Comparison of ENCODE assay signal across 24 cellular contexts in genomic region chr19:35946203-35946602, GRCh38. TPM values are rescaled to one million over a fixed set of nuclear protein-coding genes. Genes with fewer than 3 reads are reported as not detected.
DNase-seq lines count a peak whose midpoint lies in the region; ATAC-seq, FAIRE-seq and TF ChIP-seq lines count a peak whose summit lies in the region.
"Had no signal": no experiment of that assay in that cellular context is flagged by ENCODE, and none has a peak within 500 bp of the region (broad histone marks: within the 10 kb centered on the region; RNA-seq: fewer than 3 reads in every experiment).

No MANE protein-coding gene starts in this region.

- no peak overlapping the region for H2AFZ ChIP-seq in HepG2 (ENCODE audit: low read length)
- no peak overlapping the region for H2AFZ ChIP-seq in OCI-LY7 (ENCODE audit: low read length)

- H3K4me1 ChIP-seq in HepG2 (ENCODE audit: insufficient read depth, low read length) (peaks cover 9% of the 10 kb centered on the region), right lobe of liver (peaks cover 0 to 5% (median 0%) of the 10 kb centered on the region in 4 donors), A673 (ENCODE audit: insufficient read depth, low read length, poor library complexity, severe bottlenecking) (no peaks in the 10 kb centered on the region), OCI-LY7 (ENCODE audit: insufficient read depth, low read length, poor library complexity, severe bottlenecking) (no peaks in the 10 kb centered on the region)
- peaks cover 5 to 18% of the 10 kb centered on the region in 2 donors for H3K4me1 ChIP-seq in naive thymus-derived CD4-positive, alpha-beta T cell (ENCODE audit: control insufficient read depth in 2 of 2, insufficient read depth in 2 of 2, low read length in 2 of 2)

- H3K4me3 ChIP-seq in HepG2 (replicated peaks in 1 of 3; ENCODE audit: insufficient read depth in 1 of 3, low read depth in 2 of 3, low read length in 3 of 3): no peak overlapping the region
- no peak overlapping the region for H3K4me3 ChIP-seq in right lobe of liver
- no peak overlapping the region for H3K4me3 ChIP-seq in naive thymus-derived CD4-positive, alpha-beta T cell (ENCODE audit: low read length)
- no peak overlapping the region for H3K4me3 ChIP-seq in A673 (ENCODE audit: low read depth, low read length, poor library complexity, severe bottlenecking)
- H3K4me3 ChIP-seq in OCI-LY7 (ENCODE audit: low read depth, low read length, poor library complexity, severe bottlenecking): no peak overlapping the region
- H3K4me3 ChIP-seq: HAP-1, K562, SK-N-MC had no signal

- H3K9me3 ChIP-seq in HepG2 (ENCODE audit: low read length) (no peaks in the 10 kb centered on the region), right lobe of liver (no peaks in the 10 kb centered on the region), A673 (ENCODE audit: low read depth, low read length, poor library complexity, severe bottlenecking) (no peaks in the 10 kb centered on the region), OCI-LY7 (ENCODE audit: low read length) (no peaks in the 10 kb centered on the region)
- no peaks in the 10 kb centered on the region for H3K9me3 ChIP-seq in naive thymus-derived CD4-positive, alpha-beta T cell (ENCODE audit: control insufficient read depth in 2 of 3, low read length in 3 of 3)
- H3K9me3 ChIP-seq: HAP-1 had no signal

- BruUV-seq in HepG2 (replicated peaks; lab: Mats Ljungman, UMichigan) (TSS peak; percentile 46), A673 (replicated peaks; lab: Mats Ljungman, UMichigan) (no TSS peak), OCI-LY7 (replicated peaks; lab: Mats Ljungman, UMichigan) (no TSS peak)

- H3K27me3 Mint-ChIP-seq in IgD-negative memory B cell: no peaks in the 10 kb centered on the region
- H3K27me3 Mint-ChIP-seq in naive thymus-derived CD4-positive, alpha-beta T cell: no peaks in the 10 kb centered on the region

- in situ Hi-C loops in HepG2 (cut with HindIII; ENCODE audit: extremely low pct_ligation_motif_present, low pct_unique_long_range_greater_than_20kb): no loop called here

- H4K20me1 ChIP-seq in HepG2 (ENCODE audit: insufficient read depth, low read length): no peaks in the 10 kb centered on the region
- H4K20me1 ChIP-seq in OCI-LY7 (ENCODE audit: insufficient read depth, low read length): no peaks in the 10 kb centered on the region

- H3K79me2 ChIP-seq in HepG2 (ENCODE audit: insufficient read depth, low read length) (no peaks in the 10 kb centered on the region), OCI-LY7 (ENCODE audit: insufficient read depth, low read depth, low read length) (no peaks in the 10 kb centered on the region)

- H3K4me3 Mint-ChIP-seq in IgD-negative memory B cell: peak overlapping the region in 1 of 4 donors; percentile 30
- H3K4me3 Mint-ChIP-seq in naive thymus-derived CD4-positive, alpha-beta T cell: no peak overlapping the region

- intact Hi-C loops in HepG2 (cut with micrococcal nuclease; ENCODE audit: unreplicated experiment): no loop called here
- intact Hi-C loops in right lobe of liver (cut with DNase I): no loop called here
- intact Hi-C loops in naive thymus-derived CD4-positive, alpha-beta T cell (cut with micrococcal nuclease): no loop called here
- intact Hi-C loops in A673 (cut with micrococcal nuclease; ENCODE audit: unreplicated experiment): no loop called here
- intact Hi-C loops in OCI-LY7 (cut with micrococcal nuclease; ENCODE audit: unreplicated experiment): no loop called here

- POLR2A ChIA-PET in HepG2 (lab: Yijun Ruan, JAX): no interaction called here
- POLR2A ChIA-PET in naive thymus-derived CD4-positive, alpha-beta T cell (lab: Charles Lee): interaction anchor here (0.6 to 1.4 kb wide), 2 partner anchors 9 to 16 kb away, joined by 3 to 4 read pairs; no protein-coding TSS in a partner anchor
- POLR2A ChIA-PET in A673 (lab: Charles Lee; ENCODE audit: low non-redundant PET): no interaction called here
- POLR2A ChIA-PET in OCI-LY7 (lab: Charles Lee): no interaction called here

- peaks cover 0 to 3% (median 1%) of the 10 kb centered on the region in 3 donors for H3K4me1 Mint-ChIP-seq in IgD-negative memory B cell
- H3K4me1 Mint-ChIP-seq in naive thymus-derived CD4-positive, alpha-beta T cell: peaks cover 24 to 52% (median 44%) of the 10 kb centered on the region in 7 donors

- no peak for TF ChIP-seq CTCF in HepG2 (CRISPR knock-in tag; IDR thresholded peaks at IDR 0.05)
- TF ChIP-seq CTCF in right lobe of liver (IDR thresholded peaks at IDR 0.05): no peak
- TF ChIP-seq CTCF in A673 (conservative IDR thresholded peaks at IDR 0.05; ENCODE audit: low read depth, low read length): no peak
- TF ChIP-seq CTCF in OCI-LY7 (conservative IDR thresholded peaks at IDR 0.05; ENCODE audit: low read length): no peak

- no peak for DNase-seq in HepG2 (ENCODE audit: low spot score)
- no peak for DNase-seq in right lobe of liver
- no peak for DNase-seq in naive thymus-derived CD4-positive, alpha-beta T cell
- no peak for DNase-seq in NCI-H1092 (lab: John Stamatoyannopoulos, UW)
- no peak for DNase-seq in A673 (ENCODE audit: low spot score)
- no peak for DNase-seq in OCI-LY7 (ENCODE audit: low spot score)
- DNase-seq: ACHN, COR-L47, DMS 273 treated with DMSO at 0.1 percent for 48 hours, DND-41, NCI-H1105 treated with DMSO at 0.1 percent for 48 hours, NCI-H1694, NCI-H2227 treated with DMSO at 0.1 percent for 48 hours, NCI-H510A treated with DMSO at 0.1 percent for 48 hours, NCI-H774, SHP77 had no signal

- FAIRE-seq in HepG2 (lab: Jason Lieb, UNC): no peak
- FAIRE-seq: K562 had no signal

- WGBS in HepG2 (ENCODE audit: low lambda C conversion rate): 83% methylated on average over 4 of the region's 4 CpGs
- WGBS in right lobe of liver (ENCODE audit: insufficient coverage, low coverage, low lambda C conversion rate, missing lambda C conversion rate): 92% methylated on average over 4 of the region's 4 CpGs

- H3K9ac ChIP-seq in HepG2 (ENCODE audit: insufficient read depth, low read depth, low read length): no peak overlapping the region

- H3K4me2 ChIP-seq in HepG2 (ENCODE audit: low read depth, low read length) (no peak overlapping the region), OCI-LY7 (ENCODE audit: low read length) (no peak overlapping the region)

- TF ChIP-seq EP300 in HepG2 (IDR thresholded peaks at IDR 0.05; ENCODE audit: low read depth in 2 of 2, low read length in 2 of 2) (no peak), HepG2 (CRISPR knock-in tag; IDR thresholded peaks at IDR 0.05; ENCODE audit: borderline replicate concordance) (no peak)

- H3K27ac ChIP-seq in HepG2 (ENCODE audit: extremely low read length, insufficient read depth, low read length): no peak overlapping the region
- H3K27ac ChIP-seq in right lobe of liver: no peak overlapping the region
- no peak overlapping the region for H3K27ac ChIP-seq in naive thymus-derived CD4-positive, alpha-beta T cell (ENCODE audit: low read depth, low read length)
- H3K27ac ChIP-seq in A673 (ENCODE audit: low read depth, low read length, poor library complexity, severe bottlenecking): no peak overlapping the region
- no peak overlapping the region for H3K27ac ChIP-seq in OCI-LY7 (ENCODE audit: low read depth, low read length, poor library complexity, severe bottlenecking)
- H3K27ac ChIP-seq: C4-2B, SK-N-MC had no signal

- H3K9me3 Mint-ChIP-seq in IgD-negative memory B cell: no peaks in the 10 kb centered on the region
- peaks cover 0 to 10% (median 0%) of the 10 kb centered on the region in 11 donors for H3K9me3 Mint-ChIP-seq in naive thymus-derived CD4-positive, alpha-beta T cell

- CTCF ChIA-PET in HepG2 (lab: Yijun Ruan, JAX; ENCODE audit: low intra/inter-chr PET ratio, low total read pairs) (no interaction called here), A673 (lab: Charles Lee) (no interaction called here), OCI-LY7 (lab: Charles Lee; ENCODE audit: unreplicated experiment) (no interaction called here)
- CTCF ChIA-PET in naive thymus-derived CD4-positive, alpha-beta T cell (lab: Charles Lee): interaction anchor here (0.6 to 1.1 kb wide), 2 partner anchors 42 to 108 kb away, joined by 3 to 4 read pairs; partner anchors contain the start of gene THAP8

- H3K27me3 ChIP-seq in HepG2 (ENCODE audit: control insufficient read depth in 1 of 2, insufficient read depth in 2 of 2, low read length in 2 of 2): no peaks in the 10 kb centered on the region
- H3K27me3 ChIP-seq in right lobe of liver: no peaks in the 10 kb centered on the region
- no peaks in the 10 kb centered on the region for H3K27me3 ChIP-seq in naive thymus-derived CD4-positive, alpha-beta T cell (ENCODE audit: control insufficient read depth in 2 of 2, insufficient read depth in 2 of 2, low read length in 2 of 2)
- no peaks in the 10 kb centered on the region for H3K27me3 ChIP-seq in A673 (replicated peaks; ENCODE audit: insufficient read depth, low read depth, low read length, poor library complexity)

- H3K36me3 ChIP-seq in HepG2 (replicated peaks in 1 of 2; ENCODE audit: control insufficient read depth in 1 of 2, insufficient read depth in 2 of 2, low read length in 2 of 2) (no peaks in the 10 kb centered on the region), right lobe of liver (no peaks in the 10 kb centered on the region), A673 (ENCODE audit: insufficient read depth, low read length, poor library complexity, severe bottlenecking) (no peaks in the 10 kb centered on the region), OCI-LY7 (ENCODE audit: insufficient read depth, low read length) (no peaks in the 10 kb centered on the region)
- H3K36me3 ChIP-seq in naive thymus-derived CD4-positive, alpha-beta T cell (ENCODE audit: control insufficient read depth in 2 of 3, insufficient read depth in 3 of 3, low read length in 3 of 3): peaks cover 0 to 24% (median 0%) of the 10 kb centered on the region in 3 experiments
- H3K36me3 ChIP-seq: HAP-1 had no signal

- TF ChIP-seq RAD21 in HepG2 (CRISPR knock-in tag; IDR thresholded peaks at IDR 0.05): no peak

- TF ChIP-seq POLR2A in HepG2 (IDR thresholded peaks at IDR 0.05; ENCODE audit: insufficient read depth in 1 of 2, low read depth in 2 of 2, low read length in 2 of 2) (no peak), right lobe of liver (IDR thresholded peaks at IDR 0.05) (no peak)

- no peaks in the 10 kb centered on the region for H3K36me3 Mint-ChIP-seq in IgD-negative memory B cell
- peaks cover 5 to 12% (median 8%) of the 10 kb centered on the region in 5 donors for H3K36me3 Mint-ChIP-seq in naive thymus-derived CD4-positive, alpha-beta T cell

- no peak for ATAC-seq in HepG2
- ATAC-seq in right lobe of liver: no peak
- no peak for ATAC-seq in naive thymus-derived CD4-positive, alpha-beta T cell
- no peak for ATAC-seq in HG02973 (IDR thresholded peaks at IDR 0.05; ENCODE audit: unreplicated experiment)

- H3K9me2 ChIP-seq in OCI-LY7 (ENCODE audit: insufficient read depth, low read length): no peaks in the 10 kb centered on the region

- H3K27ac Mint-ChIP-seq in IgD-negative memory B cell: peak overlapping the region in 2 of 3 donors; percentile 31 to 78
- H3K27ac Mint-ChIP-seq in naive thymus-derived CD4-positive, alpha-beta T cell: peak overlapping the region in 5 of 9 donors; percentile 63 to 95 (median 82)

RNA-seq across cellular contexts. Expression of gene LRFN3, which starts 10.0 kb away (rescaled TPM):
- total RNA-seq in HepG2 (2016; rRNA removed; fragmentation: Illumina TruSeq; extraction: Trizol): 1.1 and 1.6 TPM in 2 replicates
- 0.40 and 0.79 TPM in 2 replicates for total RNA-seq in HepG2 (2016; cell fraction: cytosol; rRNA removed; fragmentation: Illumina TruSeq; extraction: Trizol; ENCODE audit: low read depth)
- total RNA-seq in HepG2 (2016; cell fraction: insoluble cytoplasmic fraction; rRNA removed; fragmentation: Illumina TruSeq; extraction: Trizol): 0.77 and 1.4 TPM in 2 replicates
- 3.2 and 3.3 TPM in 2 replicates for total RNA-seq in HepG2 (2016; cell fraction: membrane; rRNA removed; fragmentation: Illumina TruSeq; extraction: Trizol)
- 1.0 and 1.3 TPM in 2 replicates for total RNA-seq in HepG2 (2016; cell fraction: nucleus; rRNA removed; fragmentation: Illumina TruSeq; extraction: Trizol)
- polyA plus RNA-seq in HepG2 (2011; rRNA removed): 0.74 and 0.91 TPM in 2 replicates
- 0.47 and 0.78 TPM in 2 replicates for polyA plus RNA-seq in HepG2 (2011; cell fraction: cytosol; rRNA removed)
- 3.4 TPM in 2 replicates for polyA plus RNA-seq in HepG2 (2011; cell fraction: nucleus; rRNA removed)
- 2.5 and 3.6 TPM in 2 replicates for polyA plus RNA-seq in HepG2 (2012)
- 2.6 TPM in 2 replicates for polyA plus RNA-seq in HepG2 (2016; cell fraction: cytosol; fragmentation: Illumina TruSeq; extraction: Trizol; ENCODE audit: low read depth)
- 4.2 and 5.4 TPM in 2 replicates for polyA plus RNA-seq in HepG2 (2016; cell fraction: insoluble cytoplasmic fraction; fragmentation: Illumina TruSeq; extraction: Trizol; ENCODE audit: low read depth)
- polyA plus RNA-seq in HepG2 (2016; cell fraction: membrane; fragmentation: Illumina TruSeq; extraction: Trizol; ENCODE audit: low read depth): 8.0 and 8.2 TPM in 2 replicates
- polyA plus RNA-seq in HepG2 (2016; cell fraction: nucleus; fragmentation: Illumina TruSeq; extraction: Trizol; ENCODE audit: insufficient read depth, low read depth): 3.9 and 5.6 TPM in 2 replicates
- 1.2 and 2.4 TPM in 2 replicates for polyA minus RNA-seq in HepG2 (2011; rRNA and poly(A)+ RNA removed; ENCODE audit: low replicate concordance)
- polyA minus RNA-seq in HepG2 (2011; cell fraction: cytosol; rRNA and poly(A)+ RNA removed): 2.5 and 3.3 TPM in 2 replicates
- 1.8 and 3.2 TPM in 2 replicates for polyA minus RNA-seq in HepG2 (2011; cell fraction: nucleus; rRNA and poly(A)+ RNA removed)
- 1 to 10 TPM; 5.6 to 8.6 (median 7.0) TPM for total RNA-seq in right lobe of liver
- 0.15 TPM for polyA plus RNA-seq in IgD-negative memory B cell
- total RNA-seq in naive thymus-derived CD4-positive, alpha-beta T cell: 10 to 100 TPM in 3 of 5 experiments, 1 to 10 TPM in 2; 5.7 to 14.9 (median 11.6) TPM
- 1 to 10 TPM; 1.2 to 2.4 TPM for polyA plus RNA-seq in naive thymus-derived CD4-positive, alpha-beta T cell
- 14.6 and 15.5 TPM in 2 replicates for total RNA-seq in A673 (2021)
- 2.8 and 3.1 TPM in 2 replicates for total RNA-seq in OCI-LY7 (2014; rRNA removed; shearing (Covaris generic))
- total RNA-seq in OCI-LY7 (2022): 3.4 and 6.0 TPM in 2 replicates

RNA-seq across cellular contexts. Expression of gene TYROBP, which starts 38.1 kb away (rescaled TPM):
- total RNA-seq in HepG2 (2016; rRNA removed; fragmentation: Illumina TruSeq; extraction: Trizol) (not detected in 2 replicates), right lobe of liver (10 to 100 TPM; 15.6 to 77.8 (median 29.7) TPM), A673 (2021) (not detected in 2 replicates), OCI-LY7 (2022) (not detected in 2 replicates)
- not detected in 2 replicates for total RNA-seq in HepG2 (2016; cell fraction: cytosol; rRNA removed; fragmentation: Illumina TruSeq; extraction: Trizol; ENCODE audit: low read depth)
- not detected in 2 replicates for total RNA-seq in HepG2 (2016; cell fraction: insoluble cytoplasmic fraction; rRNA removed; fragmentation: Illumina TruSeq; extraction: Trizol)
- total RNA-seq in HepG2 (2016; cell fraction: membrane; rRNA removed; fragmentation: Illumina TruSeq; extraction: Trizol): not detected in 2 replicates
- total RNA-seq in HepG2 (2016; cell fraction: nucleus; rRNA removed; fragmentation: Illumina TruSeq; extraction: Trizol): not detected in 2 replicates
- polyA plus RNA-seq in HepG2 (2011; rRNA removed) (0.20 TPM in 1 of 2 replicates, not detected in the other), IgD-negative memory B cell (13.7 TPM)
- not detected in 2 replicates for polyA plus RNA-seq in HepG2 (2011; cell fraction: cytosol; rRNA removed)
- not detected in 2 replicates for polyA plus RNA-seq in HepG2 (2011; cell fraction: nucleus; rRNA removed)
- not detected in 2 replicates for polyA plus RNA-seq in HepG2 (2012)
- polyA plus RNA-seq in HepG2 (2016; cell fraction: cytosol; fragmentation: Illumina TruSeq; extraction: Trizol; ENCODE audit: low read depth): not detected in 2 replicates
- not detected in 2 replicates for polyA plus RNA-seq in HepG2 (2016; cell fraction: insoluble cytoplasmic fraction; fragmentation: Illumina TruSeq; extraction: Trizol; ENCODE audit: low read depth)
- not detected in 2 replicates for polyA plus RNA-seq in HepG2 (2016; cell fraction: membrane; fragmentation: Illumina TruSeq; extraction: Trizol; ENCODE audit: low read depth)
- polyA plus RNA-seq in HepG2 (2016; cell fraction: nucleus; fragmentation: Illumina TruSeq; extraction: Trizol; ENCODE audit: insufficient read depth, low read depth): not detected in 2 replicates
- not detected in 2 replicates for polyA minus RNA-seq in HepG2 (2011; rRNA and poly(A)+ RNA removed; ENCODE audit: low replicate concordance)
- not detected in 2 replicates for polyA minus RNA-seq in HepG2 (2011; cell fraction: cytosol; rRNA and poly(A)+ RNA removed)
- polyA minus RNA-seq in HepG2 (2011; cell fraction: nucleus; rRNA and poly(A)+ RNA removed): not detected in 2 replicates
- 100 to 1,000 TPM in 1 of 5 experiments, 10 to 100 TPM in 3, not detected in 1; 15.1 to 428 (median 35.6) TPM for total RNA-seq in naive thymus-derived CD4-positive, alpha-beta T cell
- 1 to 10 TPM; 2.3 to 3.7 TPM for polyA plus RNA-seq in naive thymus-derived CD4-positive, alpha-beta T cell
- total RNA-seq in OCI-LY7 (2014; rRNA removed; shearing (Covaris generic)): not detected in 2 replicates
- total RNA-seq: G401, RPMI7951 had no signal

RNA-seq across cellular contexts. Expression of gene HCST, which starts 43.9 kb away (rescaled TPM):
- total RNA-seq in HepG2 (2016; rRNA removed; fragmentation: Illumina TruSeq; extraction: Trizol): 0.24 TPM in 1 of 2 replicates, not detected in the other
- 0.79 TPM in 1 of 2 replicates, not detected in the other for total RNA-seq in HepG2 (2016; cell fraction: cytosol; rRNA removed; fragmentation: Illumina TruSeq; extraction: Trizol; ENCODE audit: low read depth)
- not detected in 2 replicates for total RNA-seq in HepG2 (2016; cell fraction: insoluble cytoplasmic fraction; rRNA removed; fragmentation: Illumina TruSeq; extraction: Trizol)
- total RNA-seq in HepG2 (2016; cell fraction: membrane; rRNA removed; fragmentation: Illumina TruSeq; extraction: Trizol): 0.65 TPM in 1 of 2 replicates, not detected in the other
- not detected in 2 replicates for total RNA-seq in HepG2 (2016; cell fraction: nucleus; rRNA removed; fragmentation: Illumina TruSeq; extraction: Trizol)
- polyA plus RNA-seq in HepG2 (2011; rRNA removed): 1.2 and 2.3 TPM in 2 replicates
- 2.2 TPM in 2 replicates for polyA plus RNA-seq in HepG2 (2011; cell fraction: cytosol; rRNA removed)
- polyA plus RNA-seq in HepG2 (2011; cell fraction: nucleus; rRNA removed): 0.64 and 0.72 TPM in 2 replicates
- polyA plus RNA-seq in HepG2 (2012): 0.37 and 0.60 TPM in 2 replicates
- polyA plus RNA-seq in HepG2 (2016; cell fraction: cytosol; fragmentation: Illumina TruSeq; extraction: Trizol; ENCODE audit: low read depth): 0.61 TPM in 1 of 2 replicates, not detected in the other
- not detected in 2 replicates for polyA plus RNA-seq in HepG2 (2016; cell fraction: insoluble cytoplasmic fraction; fragmentation: Illumina TruSeq; extraction: Trizol; ENCODE audit: low read depth)
- polyA plus RNA-seq in HepG2 (2016; cell fraction: membrane; fragmentation: Illumina TruSeq; extraction: Trizol; ENCODE audit: low read depth): not detected in 2 replicates
- 1.6 TPM in 2 replicates for polyA plus RNA-seq in HepG2 (2016; cell fraction: nucleus; fragmentation: Illumina TruSeq; extraction: Trizol; ENCODE audit: insufficient read depth, low read depth)
- 0.77 and 4.2 TPM in 2 replicates for polyA minus RNA-seq in HepG2 (2011; rRNA and poly(A)+ RNA removed; ENCODE audit: low replicate concordance)
- not detected in 2 replicates for polyA minus RNA-seq in HepG2 (2011; cell fraction: cytosol; rRNA and poly(A)+ RNA removed)
- not detected in 2 replicates for polyA minus RNA-seq in HepG2 (2011; cell fraction: nucleus; rRNA and poly(A)+ RNA removed)
- 1 to 10 TPM in 5 of 6 experiments, not detected in 1; 1.7 to 4.2 (median 2.4) TPM for total RNA-seq in right lobe of liver
- polyA plus RNA-seq in IgD-negative memory B cell: 118 TPM
- 100 to 1,000 TPM in 3 of 5 experiments, 10 to 100 TPM in 2; 57.4 to 117 (median 113) TPM for total RNA-seq in naive thymus-derived CD4-positive, alpha-beta T cell
- polyA plus RNA-seq in naive thymus-derived CD4-positive, alpha-beta T cell: 100 to 1,000 TPM; 879 to 895 TPM
- total RNA-seq in A673 (2021): 4.2 and 4.5 TPM in 2 replicates
- 8.1 and 15.0 TPM in 2 replicates for total RNA-seq in OCI-LY7 (2014; rRNA removed; shearing (Covaris generic))
- total RNA-seq in OCI-LY7 (2022): 25.2 and 36.0 TPM in 2 replicates
- total RNA-seq: G401 had no signal

RNA-seq across cellular contexts. Expression of gene NFKBID, which starts 45.9 kb away (rescaled TPM):
- total RNA-seq in HepG2 (2016; rRNA removed; fragmentation: Illumina TruSeq; extraction: Trizol) (0.38 and 2.1 TPM in 2 replicates), right lobe of liver (1 to 10 TPM; 1.0 to 2.6 (median 1.7) TPM), A673 (2021) (14.9 and 18.0 TPM in 2 replicates), OCI-LY7 (2022) (40.5 and 42.6 TPM in 2 replicates)
- total RNA-seq in HepG2 (2016; cell fraction: cytosol; rRNA removed; fragmentation: Illumina TruSeq; extraction: Trizol; ENCODE audit: low read depth): 1.1 and 1.7 TPM in 2 replicates
- 0.33 and 1.8 TPM in 2 replicates for total RNA-seq in HepG2 (2016; cell fraction: insoluble cytoplasmic fraction; rRNA removed; fragmentation: Illumina TruSeq; extraction: Trizol)
- 0.87 and 2.1 TPM in 2 replicates for total RNA-seq in HepG2 (2016; cell fraction: membrane; rRNA removed; fragmentation: Illumina TruSeq; extraction: Trizol)
- 1.2 and 3.4 TPM in 2 replicates for total RNA-seq in HepG2 (2016; cell fraction: nucleus; rRNA removed; fragmentation: Illumina TruSeq; extraction: Trizol)
- polyA plus RNA-seq in HepG2 (2011; rRNA removed) (1.6 and 2.3 TPM in 2 replicates), IgD-negative memory B cell (28.6 TPM)
- polyA plus RNA-seq in HepG2 (2011; cell fraction: cytosol; rRNA removed): 0.45 and 0.74 TPM in 2 replicates
- polyA plus RNA-seq in HepG2 (2011; cell fraction: nucleus; rRNA removed): 13.5 and 15.3 TPM in 2 replicates
- polyA plus RNA-seq in HepG2 (2012): 0.69 and 1.1 TPM in 2 replicates
- polyA plus RNA-seq in HepG2 (2016; cell fraction: cytosol; fragmentation: Illumina TruSeq; extraction: Trizol; ENCODE audit: low read depth): 1.3 and 1.8 TPM in 2 replicates
- polyA plus RNA-seq in HepG2 (2016; cell fraction: insoluble cytoplasmic fraction; fragmentation: Illumina TruSeq; extraction: Trizol; ENCODE audit: low read depth): 0.28 and 0.74 TPM in 2 replicates
- polyA plus RNA-seq in HepG2 (2016; cell fraction: membrane; fragmentation: Illumina TruSeq; extraction: Trizol; ENCODE audit: low read depth): 0.70 and 1.0 TPM in 2 replicates
- 6.4 and 8.2 TPM in 2 replicates for polyA plus RNA-seq in HepG2 (2016; cell fraction: nucleus; fragmentation: Illumina TruSeq; extraction: Trizol; ENCODE audit: insufficient read depth, low read depth)
- 8.6 and 15.8 TPM in 2 replicates for polyA minus RNA-seq in HepG2 (2011; rRNA and poly(A)+ RNA removed; ENCODE audit: low replicate concordance)
- 2.5 TPM in 1 of 2 replicates, not detected in the other for polyA minus RNA-seq in HepG2 (2011; cell fraction: cytosol; rRNA and poly(A)+ RNA removed)
- 7.7 and 8.0 TPM in 2 replicates for polyA minus RNA-seq in HepG2 (2011; cell fraction: nucleus; rRNA and poly(A)+ RNA removed)
- 100 to 1,000 TPM in 1 of 5 experiments, 10 to 100 TPM in 4; 47.8 to 116 (median 57.0) TPM for total RNA-seq in naive thymus-derived CD4-positive, alpha-beta T cell
- 1 to 10 TPM; 2.4 to 6.5 TPM for polyA plus RNA-seq in naive thymus-derived CD4-positive, alpha-beta T cell
- 48.6 and 57.4 TPM in 2 replicates for total RNA-seq in OCI-LY7 (2014; rRNA removed; shearing (Covaris generic))

RNA-seq across cellular contexts. Expression of gene SDHAF1, which starts 48.8 kb away (rescaled TPM):
- total RNA-seq in HepG2 (2016; rRNA removed; fragmentation: Illumina TruSeq; extraction: Trizol): 21.0 and 22.8 TPM in 2 replicates
- 10.6 and 12.2 TPM in 2 replicates for total RNA-seq in HepG2 (2016; cell fraction: cytosol; rRNA removed; fragmentation: Illumina TruSeq; extraction: Trizol; ENCODE audit: low read depth)
- 20.9 and 21.2 TPM in 2 replicates for total RNA-seq in HepG2 (2016; cell fraction: insoluble cytoplasmic fraction; rRNA removed; fragmentation: Illumina TruSeq; extraction: Trizol)
- total RNA-seq in HepG2 (2016; cell fraction: membrane; rRNA removed; fragmentation: Illumina TruSeq; extraction: Trizol): 21.9 and 24.8 TPM in 2 replicates
- total RNA-seq in HepG2 (2016; cell fraction: nucleus; rRNA removed; fragmentation: Illumina TruSeq; extraction: Trizol): 10.8 and 12.0 TPM in 2 replicates
- 17.8 and 18.7 TPM in 2 replicates for polyA plus RNA-seq in HepG2 (2011; rRNA removed)
- 24.1 and 32.9 TPM in 2 replicates for polyA plus RNA-seq in HepG2 (2011; cell fraction: cytosol; rRNA removed)
- polyA plus RNA-seq in HepG2 (2011; cell fraction: nucleus; rRNA removed): 16.2 and 17.2 TPM in 2 replicates
- 11.8 and 14.9 TPM in 2 replicates for polyA plus RNA-seq in HepG2 (2012)
- polyA plus RNA-seq in HepG2 (2016; cell fraction: cytosol; fragmentation: Illumina TruSeq; extraction: Trizol; ENCODE audit: low read depth): 10.2 and 10.4 TPM in 2 replicates
- polyA plus RNA-seq in HepG2 (2016; cell fraction: insoluble cytoplasmic fraction; fragmentation: Illumina TruSeq; extraction: Trizol; ENCODE audit: low read depth): 24.9 and 26.1 TPM in 2 replicates
- polyA plus RNA-seq in HepG2 (2016; cell fraction: membrane; fragmentation: Illumina TruSeq; extraction: Trizol; ENCODE audit: low read depth): 18.7 and 21.3 TPM in 2 replicates
- polyA plus RNA-seq in HepG2 (2016; cell fraction: nucleus; fragmentation: Illumina TruSeq; extraction: Trizol; ENCODE audit: insufficient read depth, low read depth): 17.9 and 19.2 TPM in 2 replicates
- 6.1 and 13.8 TPM in 2 replicates for polyA minus RNA-seq in HepG2 (2011; rRNA and poly(A)+ RNA removed; ENCODE audit: low replicate concordance)
- polyA minus RNA-seq in HepG2 (2011; cell fraction: cytosol; rRNA and poly(A)+ RNA removed): 7.8 and 9.5 TPM in 2 replicates
- polyA minus RNA-seq in HepG2 (2011; cell fraction: nucleus; rRNA and poly(A)+ RNA removed): 7.1 and 8.1 TPM in 2 replicates
- 10 to 100 TPM in 4 of 6 experiments, 1 to 10 TPM in 2; 8.4 to 41.9 (median 12.0) TPM for total RNA-seq in right lobe of liver
- 53.7 TPM for polyA plus RNA-seq in IgD-negative memory B cell
- total RNA-seq in naive thymus-derived CD4-positive, alpha-beta T cell: 10 to 100 TPM in 3 of 5 experiments, 1 to 10 TPM in 2; 7.8 to 26.1 (median 17.8) TPM
- 10 to 100 TPM; 29.9 to 58.1 TPM for polyA plus RNA-seq in naive thymus-derived CD4-positive, alpha-beta T cell
- 8.9 and 11.0 TPM in 2 replicates for total RNA-seq in A673 (2021)
- 52.6 and 60.9 TPM in 2 replicates for total RNA-seq in OCI-LY7 (2014; rRNA removed; shearing (Covaris generic))
- total RNA-seq in OCI-LY7 (2022): 24.2 and 26.1 TPM in 2 replicates
